In genomic region chr4:179114615-179115014, GRCh38 we compare ENCODE assay signal across 8 cellular contexts.
"Had no signal": no experiment of that assay in that cellular context is flagged by ENCODE, and none has a peak within 500 bp of the region (broad histone marks: within the 10 kb centered on the region; RNA-seq: fewer than 3 reads in every experiment).

No MANE protein-coding gene starts in this region.

- FAIRE-seq: G401.6, GM12878, GM12891, GM12892, GM18507, GM19239 had no signal

- DNase-seq: GDM1, GF-D8 had no signal

- ATAC-seq: GM12878 had no signal

- H3K4me3 ChIP-seq: GM12878 had no signal
